In genomic region chr16:86065711-86066110, GRCh38 we compare ENCODE assay signal across 24 cellular contexts.
"Had no signal": no experiment of that assay in that cellular context is flagged by ENCODE, and none has a peak within 500 bp of the region (broad histone marks: within the 10 kb centered on the region; RNA-seq: fewer than 3 reads in every experiment).

No MANE protein-coding gene starts in this region.

- H3K27ac Mint-ChIP-seq: activated naive CD8-positive, alpha-beta T cell treated with anti-CD3 and anti-CD28 coated beads, Interleukin-2, amount 10 ng/mL, durations not matched to agents 7 days and 5 days; activated T-helper 2 cell treated with anti-CD3 and anti-CD28 coated beads, Interferon-gamma antibody, Interleukin-2, Interleukin-4, amounts not matched to agents 10 μg/mL and 5 μg/mL and 100 μg/mL, durations not matched to agents 14 hours and 24 hours and 36 hours; effector memory CD8-positive, alpha-beta T cell; memory B cell had no signal

- H3K36me3 ChIP-seq: breast epithelium, colonic mucosa, esophagus squamous epithelium, gastrocnemius medialis, thyroid gland, upper lobe of right lung had no signal

- DNase-seq: activated CD4-positive, alpha-beta T cell treated with anti-CD3 and anti-CD28 coated beads for 1 hour; activated naive CD4-positive, alpha-beta T cell treated with Interleukin-2 at 50 U/mL for 16 hours; activated naive CD8-positive, alpha-beta T cell treated with anti-CD3 and anti-CD28 coated beads, Interleukin-2, amount 10 ng/mL, durations not matched to agents 7 days and 5 days; activated T-cell treated with anti-CD3 and anti-CD28 coated beads, Interleukin-2, amount 50 U/mL, for 1 hour; amniotic stem cell; colonic mucosa; dorsolateral prefrontal cortex; effector memory CD8-positive, alpha-beta T cell; esophagus squamous epithelium; gastrocnemius medialis; head of caudate nucleus; hypothalamus; left cardiac atrium; occipital lobe; stimulated activated CD4-positive, alpha-beta T cell treated with anti-CD3 and anti-CD28 coated beads, Interleukin-4, amount 100 ng/mL, for 1 hour; stimulated activated naive CD4-positive, alpha-beta T cell; substantia nigra; T-helper 1 cell; thyroid gland; upper lobe of right lung had no signal

- H3K27me3 ChIP-seq: colonic mucosa, thyroid gland had no signal

- H3K4me1 Mint-ChIP-seq: activated naive CD8-positive, alpha-beta T cell treated with anti-CD3 and anti-CD28 coated beads, Interleukin-2, amount 10 ng/mL, durations not matched to agents 7 days and 5 days; central memory CD8-positive, alpha-beta T cell; memory B cell had no signal

- H3K27ac ChIP-seq: breast epithelium, colonic mucosa, esophagus squamous epithelium, gastrocnemius medialis, thyroid gland, upper lobe of right lung had no signal

- H3K4me1 ChIP-seq: breast epithelium, colonic mucosa, gastrocnemius medialis, thyroid gland had no signal

- H3K9me3 Mint-ChIP-seq: activated naive CD8-positive, alpha-beta T cell treated with anti-CD3 and anti-CD28 coated beads, Interleukin-2, amount 10 ng/mL, durations not matched to agents 7 days and 5 days; activated T-helper 2 cell treated with anti-CD3 and anti-CD28 coated beads, Interferon-gamma antibody, Interleukin-2, Interleukin-4, amounts not matched to agents 10 μg/mL and 5 μg/mL and 100 μg/mL, durations not matched to agents 14 hours and 24 hours and 36 hours; central memory CD8-positive, alpha-beta T cell; effector memory CD8-positive, alpha-beta T cell; memory B cell had no signal

- H3K36me3 Mint-ChIP-seq: activated naive CD8-positive, alpha-beta T cell treated with anti-CD3 and anti-CD28 coated beads, Interleukin-2, amount 10 ng/mL, durations not matched to agents 7 days and 5 days; memory B cell had no signal

- H3K4me3 Mint-ChIP-seq: activated naive CD8-positive, alpha-beta T cell treated with anti-CD3 and anti-CD28 coated beads, Interleukin-2, amount 10 ng/mL, durations not matched to agents 7 days and 5 days; central memory CD8-positive, alpha-beta T cell; effector memory CD8-positive, alpha-beta T cell; memory B cell had no signal

- ATAC-seq: effector memory CD8-positive, alpha-beta T cell; gastrocnemius medialis; upper lobe of right lung had no signal

- H3K4me3 ChIP-seq: breast epithelium, colonic mucosa, dorsolateral prefrontal cortex, esophagus squamous epithelium, gastrocnemius medialis, thyroid gland, upper lobe of right lung had no signal

- H3K9me3 ChIP-seq: breast epithelium, colonic mucosa, esophagus squamous epithelium, gastrocnemius medialis, thyroid gland, upper lobe of right lung had no signal
